Comparison of ENCODE assay signal across 8 cellular contexts in genomic region chr12:6469092-6469491, GRCh38. TPM values are rescaled to one million over a fixed set of nuclear protein-coding genes. Genes with fewer than 3 reads are reported as not detected.
A peak's percentile ranks its signal among the peaks of the same experiment; 100 is the strongest.
DNase-seq lines count a peak whose midpoint lies in the region; ATAC-seq and TF ChIP-seq lines count a peak whose summit lies in the region.

No MANE protein-coding gene starts in this region.

- H3K79me2 ChIP-seq in Karpas-422 (ENCODE audit: low read length) = peaks cover 49% of the 10 kb centered on the region

- peak overlapping the region; percentile 94 for H3K4me3 ChIP-seq in Karpas-422 (ENCODE audit: low read length)

- no peaks in the 10 kb centered on the region for H3K9me3 ChIP-seq in CD4-positive, alpha-beta T cell (ENCODE audit: control insufficient read depth, low read length)
- no peaks in the 10 kb centered on the region for H3K9me3 ChIP-seq in Karpas-422 (ENCODE audit: low read length)

- peak overlapping the region; percentile 77 for H3K4me2 ChIP-seq in Karpas-422 (ENCODE audit: low read depth, low read length, poor library complexity, severe bottlenecking)

- no peaks in the 10 kb centered on the region for H3K27me3 Mint-ChIP-seq in CD4-positive, alpha-beta T cell
- H3K27me3 Mint-ChIP-seq in nephron progenitor cell (ENCODE audit: low read depth, poor library complexity) (peaks cover 27% of the 10 kb centered on the region), endothelial cell (ENCODE audit: unreplicated experiment) (peaks cover 3% of the 10 kb centered on the region)

- no peak overlapping the region for H3K27ac ChIP-seq in CD4-positive, alpha-beta T cell (ENCODE audit: low read depth, low read length)
- H3K27ac ChIP-seq in Karpas-422 (ENCODE audit: low read length) = peak overlapping the region; percentile 95

- H3K36me3 ChIP-seq in Karpas-422 (ENCODE audit: insufficient read depth, low read length) = peaks cover 54% of the 10 kb centered on the region

- H3K9me2 ChIP-seq in Karpas-422 (replicated peaks; ENCODE audit: insufficient read depth, low read length) = no peaks in the 10 kb centered on the region

- peak overlapping the region; percentile 92 for H3K27ac Mint-ChIP-seq in CD4-positive, alpha-beta T cell
- no peak overlapping the region for H3K27ac Mint-ChIP-seq in nephron progenitor cell
- H3K27ac Mint-ChIP-seq in endothelial cell (ENCODE audit: unreplicated experiment) = no peak overlapping the region

- H3K4me1 ChIP-seq in Karpas-422 (ENCODE audit: low read length) = peaks cover 61% of the 10 kb centered on the region

- peak overlapping the region; percentile 97 for H3K9ac ChIP-seq in Karpas-422 (ENCODE audit: low read length)

- peak overlapping the region; percentile 94 for H3K4me3 Mint-ChIP-seq in CD4-positive, alpha-beta T cell
- H3K4me3 Mint-ChIP-seq in nephron progenitor cell = peak overlapping the region; percentile 85
- H3K4me3 Mint-ChIP-seq in endothelial cell (ENCODE audit: unreplicated experiment) = no peak overlapping the region

- ATAC-seq in CD4-positive, alpha-beta T cell (ENCODE audit: poor library complexity) = no peak
- ATAC-seq in HG03439 (IDR thresholded peaks at IDR 0.05; ENCODE audit: unreplicated experiment) (no peak), GM21723 (IDR thresholded peaks at IDR 0.05; ENCODE audit: unreplicated experiment) (no peak)

- no peaks in the 10 kb centered on the region for H3K27me3 ChIP-seq in CD4-positive, alpha-beta T cell (ENCODE audit: control insufficient read depth, insufficient read depth, low read length)
- H3K27me3 ChIP-seq in Karpas-422 (ENCODE audit: low read length) = no peaks in the 10 kb centered on the region

- H3K36me3 Mint-ChIP-seq in CD4-positive, alpha-beta T cell (ENCODE audit: low read depth) = peaks cover 64% of the 10 kb centered on the region
- H3K36me3 Mint-ChIP-seq in nephron progenitor cell (ENCODE audit: low read depth) (peaks cover 12% of the 10 kb centered on the region), endothelial cell (ENCODE audit: low read depth, unreplicated experiment) (peaks cover 15% of the 10 kb centered on the region)

- peaks cover 75% of the 10 kb centered on the region for H3K4me1 Mint-ChIP-seq in CD4-positive, alpha-beta T cell (ENCODE audit: low read depth)
- peaks cover 19% of the 10 kb centered on the region for H3K4me1 Mint-ChIP-seq in nephron progenitor cell
- H3K4me1 Mint-ChIP-seq in endothelial cell (ENCODE audit: unreplicated experiment) = peaks cover 13% of the 10 kb centered on the region

- CTCF ChIA-PET in CD4-positive, alpha-beta T cell (lab: Charles Lee) = interaction anchor here (1.5 to 2.0 kb wide), 6 partner anchors 8 to 69 kb away, joined by 5 to 22 read pairs (median 9); no protein-coding TSS in a partner anchor

- no peak for DNase-seq in CD4-positive, alpha-beta T cell
- peak; percentile 70 for DNase-seq in Karpas-422
- peak; percentile 14 for DNase-seq in cerebellar cortex (ENCODE audit: low spot score)
- no peak for DNase-seq in nephron progenitor cell
- DNase-seq in endothelial cell (ENCODE audit: low spot score) = no peak
- DNase-seq in NCI-H526 treated with DMSO at 0.1 percent for 48 hours (lab: John Stamatoyannopoulos, UW) = no peak

- H2AFZ ChIP-seq in Karpas-422 (ENCODE audit: low read length) = no peak overlapping the region

- TF ChIP-seq CTCF in CD4-positive, alpha-beta T cell (IDR thresholded peaks at IDR 0.05) = no peak
- TF ChIP-seq CTCF in nephron progenitor cell (IDR thresholded peaks at IDR 0.05) (no peak), endothelial cell (IDR thresholded peaks at IDR 0.05; ENCODE audit: unreplicated experiment) (no peak)

- intact Hi-C loops in CD4-positive, alpha-beta T cell (cut with DNase I, micrococcal nuclease) = no loop called here

- POLR2A ChIA-PET in CD4-positive, alpha-beta T cell (lab: Charles Lee) = interaction anchor here (0.8 to 4.3 kb wide), 14 partner anchors 8 to 403 kb away, joined by 3 to 90 read pairs (median 37); partner anchors contain the start of genes CD27, GAPDH, MRPL51 and TAPBPL

- H4K20me1 ChIP-seq in Karpas-422 (ENCODE audit: insufficient read depth, low read depth, low read length) = peaks cover 32% of the 10 kb centered on the region

- H3K9me3 Mint-ChIP-seq in CD4-positive, alpha-beta T cell = no peaks in the 10 kb centered on the region
- no peaks in the 10 kb centered on the region for H3K9me3 Mint-ChIP-seq in nephron progenitor cell
- H3K9me3 Mint-ChIP-seq in endothelial cell (ENCODE audit: unreplicated experiment) = no peaks in the 10 kb centered on the region

RNA-seq across cellular contexts. Expression of gene VAMP1, which starts 1.4 kb away (rescaled TPM):
- 10 to 100 TPM; 84.8 to 87.7 TPM for total RNA-seq in CD4-positive, alpha-beta T cell
- total RNA-seq in Karpas-422 (2014; rRNA removed; shearing (Covaris generic); ENCODE audit: low replicate concordance) = 528 and 555 TPM in 2 replicates
- 5.5 TPM for total RNA-seq in endothelial cell (ENCODE audit: unreplicated experiment)

RNA-seq across cellular contexts. Expression of gene TAPBPL, which starts 17.2 kb away (rescaled TPM):
- 10 to 100 TPM; 14.7 to 15.8 TPM for total RNA-seq in CD4-positive, alpha-beta T cell
- 6.1 and 11.2 TPM in 2 replicates for total RNA-seq in Karpas-422 (2014; rRNA removed; shearing (Covaris generic); ENCODE audit: low replicate concordance)
- 2.8 TPM for total RNA-seq in endothelial cell (ENCODE audit: unreplicated experiment)

RNA-seq across cellular contexts. Expression of gene MRPL51, which starts 24.0 kb away (rescaled TPM):
- total RNA-seq in CD4-positive, alpha-beta T cell = 10 to 100 TPM; 15.1 to 16.7 TPM
- 171 and 201 TPM in 2 replicates for total RNA-seq in Karpas-422 (2014; rRNA removed; shearing (Covaris generic); ENCODE audit: low replicate concordance)
- 168 TPM for total RNA-seq in endothelial cell (ENCODE audit: unreplicated experiment)

RNA-seq across cellular contexts. Expression of gene CD27, which starts 24.3 kb away (rescaled TPM):
- total RNA-seq in CD4-positive, alpha-beta T cell = 10 to 100 TPM; 42.7 to 46.1 TPM
- 155 and 203 TPM in 2 replicates for total RNA-seq in Karpas-422 (2014; rRNA removed; shearing (Covaris generic); ENCODE audit: low replicate concordance)
- total RNA-seq in endothelial cell (ENCODE audit: unreplicated experiment) = not detected

RNA-seq across cellular contexts. Expression of gene NCAPD2, which starts 24.8 kb away (rescaled TPM):
- 10 to 100 TPM; 13.7 to 14.9 TPM for total RNA-seq in CD4-positive, alpha-beta T cell
- 103 and 124 TPM in 2 replicates for total RNA-seq in Karpas-422 (2014; rRNA removed; shearing (Covaris generic); ENCODE audit: low replicate concordance)
- total RNA-seq in endothelial cell (ENCODE audit: unreplicated experiment) = 25.3 TPM

Comparison
In these comparisons a context has a peak if more than half of its experiments do, and no peak if none do; other contexts are left out.
1. DNase-seq: peak in Karpas-422 (single experiment) and cerebellar cortex (single experiment); none in CD4-positive, alpha-beta T cell (0 of 10), nephron progenitor cell (single experiment), endothelial cell (single experiment) and NCI-H526 treated with DMSO at 0.1 percent for 48 hours (single experiment).
2. RNA of gene VAMP1, which starts 1.4 kb away (total RNA-seq): 528 to 555 TPM in Karpas-422 and 84.8 to 87.7 TPM in CD4-positive, alpha-beta T cell; 5.5 TPM in endothelial cell (single experiment); every median in the first group is over 10 times any median in the second.